Comparison of ENCODE assay signal across 17 cellular contexts in genomic region chr1:158071106-158071505, GRCh38.
DNase-seq lines count a peak whose midpoint lies in the region; ATAC-seq and TF ChIP-seq lines count a peak whose summit lies in the region.
"Had no signal": no experiment of that assay in that cellular context is flagged by ENCODE, and none has a peak within 500 bp of the region (broad histone marks: within the 10 kb centered on the region; RNA-seq: fewer than 3 reads in every experiment).

No MANE protein-coding gene starts in this region.

- H3K9me3 ChIP-seq in iPS-20b (ENCODE audit: insufficient read depth, low read depth, low read length), result no peaks in the 10 kb centered on the region
- H3K9me3 ChIP-seq: right atrium auricular region, vagina had no signal

- H3K27ac Mint-ChIP-seq in GM23338 (no peak overlapping the region; the same call in 1 of the 2 replicates), osteocyte (ENCODE audit: unreplicated experiment) (no peak overlapping the region)
- H3K27ac Mint-ChIP-seq: activated T-helper 1 cell treated with anti-CD3 and anti-CD28 coated beads, Interleukin-12 subunit alpha, Interleukin-12 subunit beta, Interleukin-2, Interleukin-4 antibody, amounts not matched to agents 30 ng/mL and 10 ng/mL and 1 ng/mL, durations not matched to agents 14 hours and 24 hours and 36 hours had no signal

- H3K27ac ChIP-seq in GM23338 (ENCODE audit: low read depth) (no peak overlapping the region), iPS-20b (ENCODE audit: low read length) (no peak overlapping the region)
- H3K27ac ChIP-seq: right atrium auricular region, vagina had no signal

- peaks cover 28% of the 10 kb centered on the region for H3K79me2 ChIP-seq in GM23338 (replicated peaks; ENCODE audit: insufficient read depth)

- H3F3A ChIP-seq in GM23338 (replicated peaks; ENCODE audit: low read depth), result 0 out of 2 replicates have a peak, but pooled peaks cover 3% of the 10 kb centered on the region

- H3K4me1 Mint-ChIP-seq in GM23338 (peaks cover 75% of the 10 kb centered on the region), osteocyte (ENCODE audit: unreplicated experiment) (peaks cover 33% of the 10 kb centered on the region)

- H3K4me1 ChIP-seq in GM23338 (ENCODE audit: insufficient read depth) (peaks cover 24% of the 10 kb centered on the region), iPS-20b (ENCODE audit: insufficient read depth, low read length) (peaks cover 13% of the 10 kb centered on the region)

- in situ Hi-C loops in astrocyte of the spinal cord (cut with HindIII; ENCODE audit: low sequenced_read_pairs), result no loop called here

- H3K9me3 Mint-ChIP-seq in GM23338 (no peaks in the 10 kb centered on the region), osteocyte (ENCODE audit: unreplicated experiment) (no peaks in the 10 kb centered on the region)
- H3K9me3 Mint-ChIP-seq: activated T-helper 1 cell treated with anti-CD3 and anti-CD28 coated beads, Interleukin-12 subunit alpha, Interleukin-12 subunit beta, Interleukin-2, Interleukin-4 antibody, amounts not matched to agents 30 ng/mL and 10 ng/mL and 1 ng/mL, durations not matched to agents 14 hours and 24 hours and 36 hours had no signal

- H3K27me3 ChIP-seq in GM23338 (ENCODE audit: insufficient read depth) (no peaks in the 10 kb centered on the region), iPS-20b (ENCODE audit: insufficient read depth, low read length) (no peaks in the 10 kb centered on the region)
- H3K27me3 ChIP-seq: right atrium auricular region, vagina had no signal

- H3K27me3 Mint-ChIP-seq in GM23338 (ENCODE audit: insufficient read depth, low read depth, poor library complexity) (peaks cover 11% of the 10 kb centered on the region), osteocyte (ENCODE audit: unreplicated experiment) (no peaks in the 10 kb centered on the region)

- H3K9me2 ChIP-seq in GM23338 (ENCODE audit: insufficient read depth), result no peaks in the 10 kb centered on the region; the same call in 1 of the 2 replicates

- no peak overlapping the region for H2AFZ ChIP-seq in GM23338

- H3K36me3 Mint-ChIP-seq in GM23338 (ENCODE audit: low read depth), result peaks cover 11% of the 10 kb centered on the region; the same call in 2 of the 3 replicates
- peaks cover 5% of the 10 kb centered on the region for H3K36me3 Mint-ChIP-seq in osteocyte (ENCODE audit: unreplicated experiment)

- H3K4me3 Mint-ChIP-seq in GM23338 (no peak overlapping the region), osteocyte (ENCODE audit: unreplicated experiment) (no peak overlapping the region)
- H3K4me3 Mint-ChIP-seq: activated T-helper 1 cell treated with anti-CD3 and anti-CD28 coated beads, Interleukin-12 subunit alpha, Interleukin-12 subunit beta, Interleukin-2, Interleukin-4 antibody, amounts not matched to agents 30 ng/mL and 10 ng/mL and 1 ng/mL, durations not matched to agents 14 hours and 24 hours and 36 hours had no signal

- H3K9ac ChIP-seq in iPS-20b (ENCODE audit: low read depth, low read length), result peak overlapping the region; percentile 10; the same call in 1 of the 2 replicates

- H4K20me1 ChIP-seq in GM23338 (replicated peaks; ENCODE audit: insufficient read depth), result no peaks in the 10 kb centered on the region; the same call in 1 of the 2 replicates

- H3K36me3 ChIP-seq in GM23338 (ENCODE audit: insufficient read depth) (no peaks in the 10 kb centered on the region), iPS-20b (ENCODE audit: insufficient read depth, low read depth, low read length) (0 out of 2 replicates have a peak, but pooled peaks cover 3% of the 10 kb centered on the region)
- H3K36me3 ChIP-seq: right atrium auricular region, vagina had no signal

- no peak for TF ChIP-seq CTCF in GM23338 (conservative IDR thresholded peaks at IDR 0.05; ENCODE audit: low read depth in 2 of 2)
- TF ChIP-seq CTCF in astrocyte of the spinal cord (IDR thresholded peaks at IDR 0.05; ENCODE audit: low read depth, low read length), result no peak
- no peak for TF ChIP-seq CTCF in osteocyte (IDR thresholded peaks at IDR 0.05)

- H3K4me2 ChIP-seq in GM23338, result no peak overlapping the region

- ATAC-seq in GM23338 (peak; percentile 32), GM21360 (IDR thresholded peaks at IDR 0.05; ENCODE audit: unreplicated experiment) (no peak), HG03571 (IDR thresholded peaks at IDR 0.05; ENCODE audit: unreplicated experiment) (no peak), GM18517 (IDR thresholded peaks at IDR 0.05; ENCODE audit: unreplicated experiment) (no peak)

- DNase-seq in GM23338 (ENCODE audit: low spot score), result no peak
- peak; percentile 15 for DNase-seq in astrocyte of the spinal cord (ENCODE audit: low read depth, low spot score)
- peak; percentile 62 for DNase-seq in putamen (ENCODE audit: low spot score)
- no peak for DNase-seq in osteocyte (ENCODE audit: extremely low spot score, unreplicated experiment)
- DNase-seq: activated CD4-positive, CD25-positive, alpha-beta regulatory T cell; mammary epithelial cell; MM.1S; NCI-H187; Right ventricle myocardium superior; T-helper 2 cell had no signal

- H3K4me3 ChIP-seq in GM23338, result no peak overlapping the region
- H3K4me3 ChIP-seq in astrocyte of the spinal cord (ENCODE audit: low read depth, low read length), result no peak overlapping the region
- no peak overlapping the region for H3K4me3 ChIP-seq in iPS-20b (ENCODE audit: low read length)
- H3K4me3 ChIP-seq: right atrium auricular region, vagina had no signal

TF ChIP-seq in GM23338, 12 proteins besides CTCF, POLR2A, EP300 and RAD21 (continues in another document):
- TF ChIP-seq EZH2phosphoT487 (IDR thresholded peaks at IDR 0.05; ENCODE audit: unreplicated experiment) (no peak), ZNF114 (CRISPR knock-in tag; IDR thresholded peaks at IDR 0.05) (no peak), NANOG (IDR thresholded peaks at IDR 0.05; ENCODE audit: borderline replicate concordance) (no peak), JUNB (IDR thresholded peaks at IDR 0.05; ENCODE audit: unreplicated experiment) (no peak), REST (IDR thresholded peaks at IDR 0.05; ENCODE audit: unreplicated experiment) (no peak), STAT1 (IDR thresholded peaks at IDR 0.05; ENCODE audit: unreplicated experiment) (no peak)

Comparison
In these comparisons a context has a peak if more than half of its experiments do, and no peak if none do; other contexts are left out.
1. DNase-seq: peak in astrocyte of the spinal cord (single experiment) and putamen (single experiment); none in GM23338 (single experiment) and osteocyte (single experiment).